Comparison of ENCODE assay signal across 28 cellular contexts in genomic region chr6:12802440-12802839, GRCh38.
"Had no signal": no experiment of that assay in that cellular context is flagged by ENCODE, and none has a peak within 500 bp of the region (broad histone marks: within the 10 kb centered on the region; RNA-seq: fewer than 3 reads in every experiment).

No MANE protein-coding gene starts in this region.

- H3K9me3 ChIP-seq: stomach, suprapubic skin, testis, thoracic aorta, thyroid gland, tibial artery, tibial nerve, transverse colon, upper lobe of left lung, upper lobe of right lung, uterus, vagina had no signal

- H3K27ac ChIP-seq: stomach, suprapubic skin, testis, thoracic aorta, thyroid gland, tibial artery, tibial nerve, transverse colon, upper lobe of left lung, upper lobe of right lung, uterus, vagina had no signal

- ATAC-seq: stimulated activated effector memory CD8-positive, alpha-beta T cell treated with anti-CD3 and anti-CD28 coated beads, Interleukin-12 subunit alpha, Interleukin-12 subunit beta, amount 100 ng/mL, for 72 hours; stimulated activated memory B cell treated with anti-CD40 and anti-IgM and Interleukin-4, amounts not matched to agents 10 μg/mL and 1 μg/mL and 100 μg/mL, for 72 hours; stimulated activated naive B cell treated with anti-CD40 and anti-IgM and Interleukin-4, amounts not matched to agents 10 μg/mL and 1 μg/mL and 100 μg/mL, for 72 hours; stimulated activated naive CD8-positive, alpha-beta T cell treated with anti-CD3 and anti-CD28 coated beads, Interleukin-15, amount 100 ng/mL, for 72 hours; stimulated activated naive CD8-positive, alpha-beta T cell treated with anti-CD3 and anti-CD28 coated beads, Interleukin-15, Interleukin-2, amounts not matched to agents 100 U/mL and 50 U/mL, for 24 hours; upper lobe of right lung had no signal

- FAIRE-seq: urothelium cell line had no signal

- DNase-seq: stimulated activated CD4-positive, alpha-beta T cell treated with anti-CD3 and anti-CD28 coated beads, Interleukin-2, amount 100 ng/mL, for 48 hours; stimulated activated CD4-positive, alpha-beta T cell treated with anti-CD3 and anti-CD28 coated beads, Interleukin-4, amount 100 ng/mL, for 1 hour; stimulated activated CD4-positive, alpha-beta T cell treated with anti-CD3 and anti-CD28 coated beads, Interleukin-4, amount 100 ng/mL, for 24 hours; stimulated activated CD4-positive, alpha-beta T cell treated with anti-CD3 and anti-CD28 coated beads, Interleukin-4, amount 100 ng/mL, for 4 hours; stimulated activated CD8-positive, alpha-beta memory T cell treated with anti-CD3 and anti-CD28 coated beads, Interleukin-4, amount 100 ng/mL, for 48 hours; stimulated activated naive B cell treated with anti-CD40 and anti-IgM and Interleukin-4, amounts not matched to agents 10 μg/mL and 1 μg/mL and 100 μg/mL, for 72 hours; stimulated activated naive CD4-positive, alpha-beta T cell; stimulated activated naive CD4-positive, alpha-beta T cell treated with Interleukin-2 at 50 U/mL for 16 hours; stimulated activated naive CD8-positive, alpha-beta T cell treated with anti-CD3 and anti-CD28 coated beads, Interleukin-15, amount 100 ng/mL, for 72 hours; stimulated activated naive CD8-positive, alpha-beta T cell treated with anti-CD3 and anti-CD28 coated beads, Interleukin-15, Interleukin-2, amounts not matched to agents 100 U/mL and 50 U/mL, for 24 hours; stomach; substantia nigra; testis; thyroid gland; tibial artery; transverse colon; upper lobe of left lung; upper lobe of right lung; uterus had no signal

- H3K4me1 Mint-ChIP-seq: stimulated activated effector memory CD8-positive, alpha-beta T cell treated with anti-CD3 and anti-CD28 coated beads, Interleukin-12 subunit alpha, Interleukin-12 subunit beta, amount 100 ng/mL, for 72 hours; stimulated activated memory B cell treated with anti-CD40 and anti-IgM and Interleukin-4, amounts not matched to agents 10 μg/mL and 1 μg/mL and 100 μg/mL, for 72 hours; stimulated activated naive B cell treated with anti-CD40 and anti-IgM and Interleukin-4, amounts not matched to agents 10 μg/mL and 1 μg/mL and 100 μg/mL, for 72 hours; stimulated activated naive CD8-positive, alpha-beta T cell treated with anti-CD3 and anti-CD28 coated beads, Interleukin-15, amount 100 ng/mL, for 72 hours had no signal

- H3K4me1 ChIP-seq: stomach, suprapubic skin, testis, thyroid gland, tibial artery, tibial nerve, transverse colon, upper lobe of left lung, upper lobe of right lung, uterus, vagina had no signal

- H3K4me3 Mint-ChIP-seq: stimulated activated effector memory CD8-positive, alpha-beta T cell treated with anti-CD3 and anti-CD28 coated beads, Interleukin-12 subunit alpha, Interleukin-12 subunit beta, amount 100 ng/mL, for 72 hours; stimulated activated memory B cell treated with anti-CD40 and anti-IgM and Interleukin-4, amounts not matched to agents 10 μg/mL and 1 μg/mL and 100 μg/mL, for 72 hours; stimulated activated naive B cell treated with anti-CD40 and anti-IgM and Interleukin-4, amounts not matched to agents 10 μg/mL and 1 μg/mL and 100 μg/mL, for 72 hours; stimulated activated naive CD8-positive, alpha-beta T cell treated with anti-CD3 and anti-CD28 coated beads, Interleukin-15, amount 100 ng/mL, for 72 hours; stimulated activated naive CD8-positive, alpha-beta T cell treated with anti-CD3 and anti-CD28 coated beads, Interleukin-15, Interleukin-2, amounts not matched to agents 100 ng/mL and 50 ng/mL, for 24 hours; type B pancreatic cell had no signal

- H3K9me3 Mint-ChIP-seq: stimulated activated memory B cell treated with anti-CD40 and anti-IgM and Interleukin-4, amounts not matched to agents 10 μg/mL and 1 μg/mL and 100 μg/mL, for 72 hours; stimulated activated naive B cell treated with anti-CD40 and anti-IgM and Interleukin-4, amounts not matched to agents 10 μg/mL and 1 μg/mL and 100 μg/mL, for 72 hours; stimulated activated naive CD8-positive, alpha-beta T cell treated with anti-CD3 and anti-CD28 coated beads, Interleukin-15, amount 100 ng/mL, for 72 hours; stimulated activated naive CD8-positive, alpha-beta T cell treated with anti-CD3 and anti-CD28 coated beads, Interleukin-15, Interleukin-2, amounts not matched to agents 100 ng/mL and 50 ng/mL, for 24 hours; type B pancreatic cell had no signal

- H3K4me3 ChIP-seq: stomach, suprapubic skin, testis, thoracic aorta, thyroid gland, tibial artery, tibial nerve, transverse colon, upper lobe of left lung, upper lobe of right lung, uterus, vagina had no signal

- H3K27ac Mint-ChIP-seq: stimulated activated effector memory CD8-positive, alpha-beta T cell treated with anti-CD3 and anti-CD28 coated beads, Interleukin-12 subunit alpha, Interleukin-12 subunit beta, amount 100 ng/mL, for 72 hours; stimulated activated memory B cell treated with anti-CD40 and anti-IgM and Interleukin-4, amounts not matched to agents 10 μg/mL and 1 μg/mL and 100 μg/mL, for 72 hours; stimulated activated naive B cell treated with anti-CD40 and anti-IgM and Interleukin-4, amounts not matched to agents 10 μg/mL and 1 μg/mL and 100 μg/mL, for 72 hours; stimulated activated naive CD8-positive, alpha-beta T cell treated with anti-CD3 and anti-CD28 coated beads, Interleukin-15, amount 100 ng/mL, for 72 hours; stimulated activated naive CD8-positive, alpha-beta T cell treated with anti-CD3 and anti-CD28 coated beads, Interleukin-15, Interleukin-2, amounts not matched to agents 100 ng/mL and 50 ng/mL, for 24 hours; type B pancreatic cell had no signal

- H3K36me3 Mint-ChIP-seq: stimulated activated effector memory CD8-positive, alpha-beta T cell treated with anti-CD3 and anti-CD28 coated beads, Interleukin-12 subunit alpha, Interleukin-12 subunit beta, amount 100 ng/mL, for 72 hours; stimulated activated memory B cell treated with anti-CD40 and anti-IgM and Interleukin-4, amounts not matched to agents 10 μg/mL and 1 μg/mL and 100 μg/mL, for 72 hours; stimulated activated naive B cell treated with anti-CD40 and anti-IgM and Interleukin-4, amounts not matched to agents 10 μg/mL and 1 μg/mL and 100 μg/mL, for 72 hours; type B pancreatic cell had no signal

- H3K36me3 ChIP-seq: stomach, suprapubic skin, thoracic aorta, thyroid gland, tibial artery, tibial nerve, transverse colon, upper lobe of left lung, upper lobe of right lung, uterus, vagina had no signal

- H3K27me3 ChIP-seq: testis, thyroid gland, tibial nerve, transverse colon, upper lobe of left lung, upper lobe of right lung, uterus, vagina had no signal
